ENCODE assay signal across 14 cellular contexts in the genomic region with DNA sequence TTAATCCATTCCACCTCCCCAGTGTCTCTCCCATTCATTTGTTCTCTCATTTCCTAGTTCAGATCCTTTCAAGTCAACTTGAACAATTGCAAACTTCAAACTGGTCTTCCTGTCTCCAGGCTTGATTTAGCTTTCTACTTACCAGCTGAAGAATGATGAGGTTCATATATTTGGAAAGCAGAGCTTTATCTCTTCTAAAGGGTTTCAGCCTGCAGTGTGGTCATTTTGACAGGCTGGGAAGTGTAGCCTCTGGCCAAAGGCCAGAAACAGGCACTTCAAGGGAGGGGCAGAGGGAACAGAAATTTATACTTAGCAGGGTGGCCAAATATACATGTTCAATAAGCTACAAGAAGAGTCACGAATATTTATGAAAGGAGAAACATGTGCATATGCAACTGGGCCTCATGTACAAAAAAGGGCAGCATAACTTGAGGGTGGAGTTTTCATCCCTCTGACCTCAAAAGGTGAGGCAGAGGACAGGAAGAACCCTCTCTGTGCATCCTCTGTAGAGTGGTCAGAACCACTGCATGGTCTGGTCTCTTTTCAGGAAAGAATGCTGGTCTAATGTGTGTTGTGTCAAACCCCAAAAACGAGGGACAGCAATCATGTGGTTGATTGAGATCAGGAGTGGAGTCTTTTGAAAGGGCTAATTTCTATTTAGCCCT. TPM values are rescaled to one million over a fixed set of nuclear protein-coding genes. Genes with fewer than 3 reads are reported as not detected.
A peak's percentile ranks its signal among the peaks of the same experiment; 100 is the strongest.
DNase-seq lines count a peak whose midpoint lies in the region; ATAC-seq, FAIRE-seq and TF ChIP-seq lines count a peak whose summit lies in the region.
"Had no signal": no experiment of that assay in that cellular context is flagged by ENCODE, and none has a peak within 500 bp of the region (broad histone marks: within the 10 kb centered on the region; RNA-seq: fewer than 3 reads in every experiment).

No MANE protein-coding gene starts in this region.

- ATAC-seq in heart left ventricle (peak; percentile 37 to 63 (median 52)), GM18907 (IDR thresholded peaks at IDR 0.05; ENCODE audit: unreplicated experiment) (no peak), HG03045 (IDR thresholded peaks at IDR 0.05; ENCODE audit: unreplicated experiment) (no peak)

- no peak for DNase-seq in astrocyte (ENCODE audit: low read depth)
- no peak for DNase-seq in heart left ventricle
- no peak for DNase-seq in H4 (ENCODE audit: low spot score)
- no peak for DNase-seq in small intestine
- DNase-seq: activated CD4-positive, alpha-beta memory T cell treated with anti-CD3 and anti-CD28 coated beads for 36 hours; naive B cell had no signal

- H3K4me3 ChIP-seq in astrocyte (ENCODE audit: insufficient read depth, low read depth, low read length): no peak overlapping the region
- H3K4me3 ChIP-seq in heart left ventricle: peak overlapping the region in 6 of 12 donors; percentile 16 to 43 (median 30)
- H3K4me3 ChIP-seq in skeletal muscle satellite cell (ENCODE audit: low read length): peak overlapping the region; percentile 37
- H3K4me3 ChIP-seq in small intestine (ENCODE audit: low read depth in 1 of 2, low read length in 2 of 2): no peak overlapping the region
- H3K4me3 ChIP-seq: smooth muscle cell had no signal

- 32 to 53% (median 44%) methylated on average over 2 of the region's 2 CpGs for WGBS in heart left ventricle, 4 donors
- 39 to 60% (median 43%) methylated on average over 2 of the region's 2 CpGs for WGBS in small intestine, 3 donors

- H3K4me2 ChIP-seq in astrocyte (ENCODE audit: low read length) (peak overlapping the region; percentile 3), skeletal muscle satellite cell (ENCODE audit: low read length) (peak overlapping the region; percentile 71)
- H3K4me2 ChIP-seq: smooth muscle cell had no signal

- TF ChIP-seq POLR2A in heart left ventricle (IDR thresholded peaks at IDR 0.05): no peak

- H3K4me1 ChIP-seq in astrocyte (ENCODE audit: insufficient read depth, low read length) (no peaks in the 10 kb centered on the region), heart left ventricle (peaks cover 0 to 17% (median 9%) of the 10 kb centered on the region in 12 donors), skeletal muscle satellite cell (ENCODE audit: control insufficient read depth, insufficient read depth, low read length) (peaks cover 9% of the 10 kb centered on the region), small intestine (ENCODE audit: control insufficient read depth in 2 of 2, insufficient read depth in 1 of 2, low read depth in 1 of 2, low read length in 1 of 2) (peaks cover 0 to 2% of the 10 kb centered on the region in 2 donors)

- H3K27ac ChIP-seq in astrocyte (ENCODE audit: low read depth, low read length): no peak overlapping the region
- H3K27ac ChIP-seq in heart left ventricle: peak overlapping the region in 3 of 12 donors; percentile 9 to 30 (median 27)
- peak overlapping the region in 1 of 2 donors; percentile 60 for H3K27ac ChIP-seq in small intestine (ENCODE audit: low read depth in 1 of 2, low read length in 1 of 2)

- H3K36me3 ChIP-seq in astrocyte (ENCODE audit: insufficient read depth, low read length) (no peaks in the 10 kb centered on the region), heart left ventricle (no peaks in the 10 kb centered on the region), skeletal muscle satellite cell (ENCODE audit: insufficient read depth, low read length) (no peaks in the 10 kb centered on the region), small intestine (ENCODE audit: control insufficient read depth in 2 of 2, insufficient read depth in 2 of 2, low read length in 2 of 2) (no peaks in the 10 kb centered on the region)

- TF ChIP-seq RAD21 in Ishikawa (IDR thresholded peaks at IDR 0.05; ENCODE audit: low read depth): no peak

- H3K9ac ChIP-seq in astrocyte (ENCODE audit: low read length): no peak overlapping the region
- H3K9ac ChIP-seq in skeletal muscle satellite cell (ENCODE audit: low read depth, low read length): no peak overlapping the region

- no peak for TF ChIP-seq EP300 in Ishikawa (IDR thresholded peaks at IDR 0.05; ENCODE audit: borderline replicate concordance)

- no peak overlapping the region for H3K27ac Mint-ChIP-seq in astrocyte (ENCODE audit: unreplicated experiment)
- H3K27ac Mint-ChIP-seq: activated CD4-positive, alpha-beta memory T cell treated with anti-CD3 and anti-CD28 coated beads for 36 hours; activated naive CD8-positive, alpha-beta T cell; CD14-positive monocyte; naive B cell had no signal

- no peak overlapping the region for H3K4me3 Mint-ChIP-seq in astrocyte (ENCODE audit: unreplicated experiment)
- H3K4me3 Mint-ChIP-seq: activated CD4-positive, alpha-beta memory T cell treated with anti-CD3 and anti-CD28 coated beads for 36 hours; activated naive CD8-positive, alpha-beta T cell; CD14-positive monocyte; naive B cell had no signal

- H3K27me3 Mint-ChIP-seq in astrocyte (ENCODE audit: low read depth, unreplicated experiment): peaks cover 14% of the 10 kb centered on the region
- H3K27me3 Mint-ChIP-seq: activated CD4-positive, alpha-beta memory T cell treated with anti-CD3 and anti-CD28 coated beads for 36 hours; activated naive CD8-positive, alpha-beta T cell; naive B cell had no signal

- H3K36me3 Mint-ChIP-seq in astrocyte (ENCODE audit: low read depth, unreplicated experiment): no peaks in the 10 kb centered on the region
- H3K36me3 Mint-ChIP-seq: activated CD4-positive, alpha-beta memory T cell treated with anti-CD3 and anti-CD28 coated beads for 36 hours; activated naive CD8-positive, alpha-beta T cell; CD14-positive monocyte; naive B cell had no signal

- intact Hi-C loops in heart left ventricle (cut with DNase I): no loop called here

- no peaks in the 10 kb centered on the region for H3K79me2 ChIP-seq in astrocyte (ENCODE audit: insufficient read depth, low read length)

- H3K9me3 Mint-ChIP-seq in astrocyte (ENCODE audit: unreplicated experiment): no peaks in the 10 kb centered on the region
- H3K9me3 Mint-ChIP-seq: activated CD4-positive, alpha-beta memory T cell treated with anti-CD3 and anti-CD28 coated beads for 36 hours; naive B cell had no signal

- no peak for FAIRE-seq in astrocyte (lab: Jason Lieb, UNC)
- no peak for FAIRE-seq in small intestine (lab: Jason Lieb, UNC)
- FAIRE-seq: endothelial cell of umbilical vein had no signal

- no peak overlapping the region for H2AFZ ChIP-seq in astrocyte (ENCODE audit: low read depth, low read length)

- H4K20me1 ChIP-seq in astrocyte (ENCODE audit: insufficient read depth, low read length): no peaks in the 10 kb centered on the region

- no peaks in the 10 kb centered on the region for H3K27me3 ChIP-seq in astrocyte (ENCODE audit: insufficient read depth, low read length)
- H3K27me3 ChIP-seq in heart left ventricle: no peaks in the 10 kb centered on the region
- no peaks in the 10 kb centered on the region for H3K27me3 ChIP-seq in skeletal muscle satellite cell (ENCODE audit: control insufficient read depth, insufficient read depth, low read length)
- H3K27me3 ChIP-seq in small intestine (ENCODE audit: control insufficient read depth in 2 of 2, insufficient read depth in 2 of 2, low read length in 2 of 2): no peaks in the 10 kb centered on the region

- H3K9me3 ChIP-seq in astrocyte (ENCODE audit: insufficient read depth, low read depth, low read length) (no peaks in the 10 kb centered on the region), heart left ventricle (no peaks in the 10 kb centered on the region), skeletal muscle satellite cell (replicated peaks; ENCODE audit: low read length) (no peaks in the 10 kb centered on the region), small intestine (ENCODE audit: control insufficient read depth, low read depth) (no peaks in the 10 kb centered on the region)

- TF ChIP-seq CTCF in astrocyte (IDR thresholded peaks at IDR 0.05; ENCODE audit: insufficient read depth, low read depth, low read length) (no peak), heart left ventricle (IDR thresholded peaks at IDR 0.05) (no peak)

- H3K4me1 Mint-ChIP-seq in astrocyte (ENCODE audit: low read depth, unreplicated experiment): peaks cover 1% of the 10 kb centered on the region

TF ChIP-seq in Ishikawa, 13 proteins besides CTCF, POLR2A, EP300 and RAD21:
- TF ChIP-seq NFIC (IDR thresholded peaks at IDR 0.05) (peak; percentile 44; the same call in 1 of the 2 replicates), TCF12 (IDR thresholded peaks at IDR 0.05; ENCODE audit: low read depth) (no peak), ZBTB7A (IDR thresholded peaks at IDR 0.05; ENCODE audit: low read depth) (no peak), TEAD4 (IDR thresholded peaks at IDR 0.05) (no peak), CEBPB (IDR thresholded peaks at IDR 0.05) (no peak), USF1 (IDR thresholded peaks at IDR 0.05) (no peak)

RNA-seq across cellular contexts. Expression of gene HECTD1, which starts 34.0 kb away (rescaled TPM):
- total RNA-seq in astrocyte (101 and 110 TPM in 2 replicates), heart left ventricle (100 to 1,000 TPM; 122 to 185 (median 158) TPM)
- polyA plus RNA-seq in heart left ventricle (100 to 1,000 TPM in 1 of 2 donors, 10 to 100 TPM in 1; 42.4 to 108 TPM), small intestine (10 to 100 TPM; 40.9 to 56.5 (median 53.5) TPM)
- total RNA-seq in skeletal muscle satellite cell (2012; rRNA removed): 122 and 153 TPM in 2 replicates
- 77.7 and 87.4 TPM in 2 replicates for total RNA-seq in H4 (2014; rRNA removed; shearing (Covaris generic))

Comparison
In these comparisons a context has a peak if more than half of its experiments do, and no peak if none do; other contexts are left out.
1. ATAC-seq: peak in heart left ventricle (4 of 4); none in GM18907 (single experiment) and HG03045 (single experiment).